In the genomic region with DNA sequence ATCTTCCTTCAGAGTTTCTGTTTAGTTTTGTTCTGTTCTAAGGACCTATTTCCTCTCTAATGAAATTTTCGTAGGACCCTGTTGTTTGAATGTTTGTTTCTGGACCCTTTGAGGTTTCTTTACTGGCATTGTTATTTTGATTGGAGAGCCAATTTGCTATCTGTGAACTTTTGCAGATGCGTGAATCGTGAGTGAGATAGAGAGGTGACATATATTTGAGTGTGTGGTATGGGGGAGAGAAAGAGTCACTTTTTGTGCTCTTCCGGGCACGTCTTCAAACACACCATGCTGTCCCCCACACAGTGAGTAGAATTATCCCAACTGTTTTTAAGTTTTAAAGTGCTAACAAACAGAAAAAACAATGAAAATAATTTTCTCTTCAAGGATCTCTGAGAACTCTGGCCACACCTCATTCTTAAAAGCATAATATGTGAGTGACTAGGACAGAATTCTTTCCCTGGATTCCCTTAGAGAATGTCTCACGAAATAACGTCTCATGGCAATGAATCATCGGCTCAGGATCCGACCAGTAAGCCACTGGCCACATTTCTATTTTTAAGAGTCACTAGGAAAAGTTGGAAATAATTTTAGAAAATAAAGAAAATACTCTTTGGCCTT, we compare ENCODE assay signal across 8 cellular contexts.
DNase-seq lines count a peak whose midpoint lies in the region; ATAC-seq, FAIRE-seq and TF ChIP-seq lines count a peak whose summit lies in the region.

No MANE protein-coding gene starts in this region.

- POLR2A ChIA-PET in HEK293T (lab: Yijun Ruan, JAX) = interaction anchor here (1.2 kb wide), 1 partner anchor 206 kb away, joined by 4 read pairs; no protein-coding TSS in a partner anchor

- TF ChIP-seq CTCF in OCI-LY3 (IDR thresholded peaks at IDR 0.05; ENCODE audit: low read depth, low read length) (no peak), upper lobe of right lung (IDR thresholded peaks at IDR 0.05) (no peak)

- FAIRE-seq in G401.6 (lab: Jason Lieb, UNC) = peak; percentile 99

- ATAC-seq in upper lobe of right lung (peak; percentile 72), GM19397 (IDR thresholded peaks at IDR 0.05; ENCODE audit: unreplicated experiment) (no peak)

- peak overlapping the region; percentile 88 for H2AFZ ChIP-seq in OCI-LY3 (ENCODE audit: low read depth, low read length)

- H3K9me3 ChIP-seq in OCI-LY3 (ENCODE audit: insufficient read depth, low read length) = no peaks in the 10 kb centered on the region
- H3K9me3 ChIP-seq in mesodermal cell (ENCODE audit: control insufficient read depth, low read length) = no peaks in the 10 kb centered on the region
- H3K9me3 ChIP-seq in upper lobe of right lung = no peaks in the 10 kb centered on the region

- H3K4me1 ChIP-seq in OCI-LY3 (ENCODE audit: low read length) (peaks cover 43% of the 10 kb centered on the region), mesodermal cell (ENCODE audit: control insufficient read depth, insufficient read depth, low read length, poor library complexity, severe bottlenecking) (peaks cover 45% of the 10 kb centered on the region), upper lobe of right lung (peaks cover 26% of the 10 kb centered on the region)

- H4K20me1 ChIP-seq in OCI-LY3 (ENCODE audit: insufficient read depth, low read length) = no peaks in the 10 kb centered on the region

- 11 to 18% methylated on average over 3 of the region's 9 CpGs for WGBS in mesodermal cell (ENCODE audit: insufficient coverage in 2 of 2), 2 experiments

- CTCF ChIA-PET in HEK293T (lab: Yijun Ruan, JAX) = no interaction called here

- intact Hi-C loops in upper lobe of right lung (cut with DNase I) = no loop called here

- no peaks in the 10 kb centered on the region for H3K79me2 ChIP-seq in OCI-LY3 (ENCODE audit: low read length)

- no peak overlapping the region for H3K27ac ChIP-seq in OCI-LY3 (ENCODE audit: low read length)
- peak overlapping the region; percentile 51 for H3K27ac ChIP-seq in cingulate gyrus (ENCODE audit: low read depth, low read length)
- H3K27ac ChIP-seq in mesodermal cell (ENCODE audit: low read depth, low read length, severe bottlenecking) = peak overlapping the region; percentile 100
- peak overlapping the region; percentile 87 for H3K27ac ChIP-seq in upper lobe of right lung

- no peak for DNase-seq in upper lobe of right lung
- no peak for DNase-seq in HEK293T (ENCODE audit: extremely low spot score)
- DNase-seq in middle frontal gyrus (ENCODE audit: extremely low spot score, low spot score) = no peak

- H3K4me3 ChIP-seq in OCI-LY3 (ENCODE audit: low read length) (peak overlapping the region; percentile 46), mesodermal cell (ENCODE audit: extremely low read depth, insufficient read depth, low read length, poor library complexity, severe bottlenecking) (peak overlapping the region; percentile 11), upper lobe of right lung (peak overlapping the region; percentile 30)

- H3K27me3 ChIP-seq in OCI-LY3 (ENCODE audit: low read depth, low read length) = no peaks in the 10 kb centered on the region
- no peaks in the 10 kb centered on the region for H3K27me3 ChIP-seq in upper lobe of right lung

- peak overlapping the region; percentile 69 for H3K4me2 ChIP-seq in OCI-LY3 (ENCODE audit: low read length)

- no peaks in the 10 kb centered on the region for H3K36me3 ChIP-seq in OCI-LY3 (replicated peaks; ENCODE audit: low read depth, low read length)
- H3K36me3 ChIP-seq in mesodermal cell (ENCODE audit: control insufficient read depth, insufficient read depth, low read length) = no peaks in the 10 kb centered on the region
- no peaks in the 10 kb centered on the region for H3K36me3 ChIP-seq in upper lobe of right lung

- peak overlapping the region; percentile 20 for H3K9ac ChIP-seq in OCI-LY3 (ENCODE audit: low read length)

TF ChIP-seq in HEK293T, 16 proteins besides CTCF, POLR2A, EP300 and RAD21:
- TF ChIP-seq TARDBP (IDR thresholded peaks at IDR 0.05) (no peak), CTBP1 (IDR thresholded peaks at IDR 0.05; ENCODE audit: borderline replicate concordance) (no peak), HDGF (IDR thresholded peaks at IDR 0.05; ENCODE audit: borderline replicate concordance) (no peak), FOXA1 (IDR thresholded peaks at IDR 0.05) (no peak), SUZ12 (IDR thresholded peaks at IDR 0.05) (no peak), ZNF384 (IDR thresholded peaks at IDR 0.05) (no peak), FOXK2 (IDR thresholded peaks at IDR 0.05) (no peak), PKNOX1 (IDR thresholded peaks at IDR 0.05) (no peak), SP1 (IDR thresholded peaks at IDR 0.05) (no peak), ELF4 (IDR thresholded peaks at IDR 0.05) (no peak), ARNT (IDR thresholded peaks at IDR 0.05) (no peak), BHLHE40 (IDR thresholded peaks at IDR 0.05; ENCODE audit: borderline replicate concordance) (no peak), FOXM1 (IDR thresholded peaks at IDR 0.05; ENCODE audit: borderline replicate concordance) (no peak), LEF1 (IDR thresholded peaks at IDR 0.05; ENCODE audit: borderline replicate concordance) (no peak), NFRKB (IDR thresholded peaks at IDR 0.05) (no peak), L3MBTL2 (conservative IDR thresholded peaks at IDR 0.05) (no peak)
